Comparison of ENCODE assay signal across 8 cellular contexts in the genomic region with DNA sequence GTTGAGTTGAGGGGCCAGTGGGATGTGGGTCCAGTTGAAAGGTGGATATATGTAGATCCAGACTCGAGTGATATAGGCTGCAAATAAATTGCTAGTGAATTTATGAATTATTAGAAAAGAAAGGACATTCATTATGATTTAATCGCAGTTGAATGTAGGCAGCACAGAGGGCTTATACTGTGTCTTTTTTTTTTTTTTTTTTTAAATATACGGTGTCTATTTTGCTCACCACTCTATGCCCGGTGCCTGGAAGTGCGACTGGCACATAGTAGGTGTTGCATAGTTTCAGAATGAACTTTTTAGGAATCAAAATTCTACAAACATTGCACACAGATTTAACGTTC. TPM values are rescaled to one million over a fixed set of nuclear protein-coding genes. Genes with fewer than 3 reads are reported as not detected.
DNase-seq lines count a peak whose midpoint lies in the region; ATAC-seq and TF ChIP-seq lines count a peak whose summit lies in the region.

No MANE protein-coding gene starts in this region.

- ATAC-seq in GM18867 (IDR thresholded peaks at IDR 0.05; ENCODE audit: unreplicated experiment) (peak; percentile 2), IMR-90 (ENCODE audit: low read depth) (peak; percentile 4)
- no peak for ATAC-seq in natural killer cell treated with Interleukin-12 subunit alpha and Interleukin-12 subunit beta and Interleukin-15 and Interleukin-18, amount 100 ng/mL, for 72 hours

- no peaks in the 10 kb centered on the region for H3K36me3 Mint-ChIP-seq in natural killer cell treated with Interleukin-12 subunit alpha and Interleukin-12 subunit beta and Interleukin-15 and Interleukin-18, amount 100 ng/mL, for 72 hours

- peaks cover 0 to 5% of the 10 kb centered on the region in 2 experiments; a peak in 2 of 4 replicates for H3K79me1 ChIP-seq in IMR-90 (ENCODE audit: low read depth in 1 of 2, low read length in 2 of 2)

- H3K27ac ChIP-seq in IMR-90 (ENCODE audit: insufficient read depth, low read length), result peak overlapping the region; percentile 32; the same call in 1 of the 2 replicates
- H3K27ac ChIP-seq in dorsolateral prefrontal cortex, result peak overlapping the region; percentile 84 to 99 (median 96)

- no peak overlapping the region for H2BK20ac ChIP-seq in IMR-90 (ENCODE audit: low read depth, low read length)

- TF ChIP-seq RAD21 in IMR-90 (IDR thresholded peaks at IDR 0.05; ENCODE audit: low read length), result no peak

- H4K91ac ChIP-seq in IMR-90 (ENCODE audit: insufficient read depth, low read depth, low read length), result peak overlapping the region; percentile 65

- H3K4me3 ChIP-seq in IMR-90 (ENCODE audit: insufficient read depth, low read depth, low read length), result peak overlapping the region; percentile 64
- peak overlapping the region; percentile 59 to 97 (median 81) for H3K4me3 ChIP-seq in dorsolateral prefrontal cortex

- H2AFZ ChIP-seq in IMR-90 (replicated peaks; ENCODE audit: low read length, poor library complexity), result peak overlapping the region; percentile 99

- no peak overlapping the region for H2AK5ac ChIP-seq in IMR-90 (ENCODE audit: low read depth, low read length)

- H3K27ac Mint-ChIP-seq in natural killer cell treated with Interleukin-12 subunit alpha and Interleukin-12 subunit beta and Interleukin-15 and Interleukin-18, amount 100 ng/mL, for 72 hours, result peak overlapping the region; percentile 76 to 97

- H3K23ac ChIP-seq in IMR-90 (ENCODE audit: low read depth, low read length), result no peak overlapping the region

- H4K8ac ChIP-seq in IMR-90 (ENCODE audit: low read depth in 2 of 2, low read length in 2 of 2), result peak overlapping the region; percentile 95 to 97

- CTCF ChIA-PET in IMR-90 (lab: Yijun Ruan, JAX), result interaction anchor here (0.9 kb wide), 1 partner anchor 32 kb away, joined by 4 read pairs; no protein-coding TSS in a partner anchor

- in situ Hi-C loops in IMR-90 (cut with MboI; ENCODE audit: low sequenced_read_pairs), result loop anchor here (10.0 to 25.0 kb wide), 3 partner anchors 404 to 1029 kb away; a partner anchor contains a TSS

- H3K27me3 ChIP-seq in IMR-90 (ENCODE audit: control insufficient read depth, insufficient read depth, low read length) (no peaks in the 10 kb centered on the region), dorsolateral prefrontal cortex (no peaks in the 10 kb centered on the region)

- TF ChIP-seq POLR2A in IMR-90 (IDR thresholded peaks at IDR 0.05; ENCODE audit: low read depth, low read length), result no peak

- H3K14ac ChIP-seq in IMR-90 (replicated peaks; ENCODE audit: low read depth, low read length), result peak overlapping the region; percentile 73; the same call in 1 of the 2 replicates

- peak overlapping the region; percentile 2; the same call in 1 of the 2 replicates for H2BK120ac ChIP-seq in IMR-90 (ENCODE audit: low read depth, low read length)

- H2BK15ac ChIP-seq in IMR-90 (ENCODE audit: low read depth, low read length), result no peak overlapping the region

- peak overlapping the region; percentile 94 for H4K5ac ChIP-seq in IMR-90 (ENCODE audit: low read depth, low read length)

- peak overlapping the region; percentile 85 for H3K4me3 Mint-ChIP-seq in natural killer cell treated with Interleukin-12 subunit alpha and Interleukin-12 subunit beta and Interleukin-15 and Interleukin-18, amount 100 ng/mL, for 72 hours

- no peaks in the 10 kb centered on the region for H3K9me3 Mint-ChIP-seq in natural killer cell treated with Interleukin-12 subunit alpha and Interleukin-12 subunit beta and Interleukin-15 and Interleukin-18, amount 100 ng/mL, for 72 hours

- no peak overlapping the region for H2AK9ac ChIP-seq in IMR-90 (replicated peaks; ENCODE audit: low read depth, low read length, poor library complexity)

- H3K9ac ChIP-seq in IMR-90 (ENCODE audit: low read depth, low read length), result peak overlapping the region; percentile 70

- H3K27me3 Mint-ChIP-seq in natural killer cell treated with Interleukin-12 subunit alpha and Interleukin-12 subunit beta and Interleukin-15 and Interleukin-18, amount 100 ng/mL, for 72 hours, result no peaks in the 10 kb centered on the region

- H3K4me1 Mint-ChIP-seq in natural killer cell treated with Interleukin-12 subunit alpha and Interleukin-12 subunit beta and Interleukin-15 and Interleukin-18, amount 100 ng/mL, for 72 hours (ENCODE audit: low read depth in 2 of 2), result peaks cover 4 to 13% of the 10 kb centered on the region in 2 donors

- no CpG with 5 or more reads among the region's 6 CpGs for WGBS in IMR-90 (ENCODE audit: extremely low coverage in 2 of 2, insufficient read length in 1 of 2), 2 experiments

- H3K9me3 ChIP-seq in IMR-90 (ENCODE audit: control insufficient read depth, insufficient read depth, low read length), result no peaks in the 10 kb centered on the region

- H3K4me2 ChIP-seq in IMR-90 (ENCODE audit: low read depth, low read length), result peak overlapping the region; percentile 82

- TF ChIP-seq CTCF in IMR-90 (conservative IDR thresholded peaks at IDR 0.05; ENCODE audit: low read depth, low read length) (no peak), dorsolateral prefrontal cortex (IDR thresholded peaks at IDR 0.05 in 54 of 56, conservative IDR thresholded peaks at IDR 0.05 in 2 of 56; ENCODE audit: low read depth in 1 of 56, partially characterized antibody in 56 of 56) (no peak)

- no peak overlapping the region for H3K18ac ChIP-seq in IMR-90 (ENCODE audit: low read depth, low read length)

- no peak overlapping the region for H2BK5ac ChIP-seq in IMR-90 (ENCODE audit: low read depth, low read length, poor library complexity, severe bottlenecking)

- BruUV-seq in IMR-90 (replicated peaks; lab: Mats Ljungman, UMichigan), result no TSS peak

- no peaks in the 10 kb centered on the region for H3K36me3 ChIP-seq in IMR-90 (ENCODE audit: control insufficient read depth, insufficient read depth, low read length)

- DNase-seq in IMR-90, result no peak
- DNase-seq in dorsolateral prefrontal cortex, result no peak
- DNase-seq in natural killer cell treated with Interleukin-12 subunit alpha and Interleukin-12 subunit beta and Interleukin-15 and Interleukin-18, amount 100 ng/mL, for 72 hours (ENCODE audit: low spot score), result no peak
- DNase-seq in NCI-H774 (lab: John Stamatoyannopoulos, UW), result no peak
- no peak for DNase-seq in COLO668 (lab: John Stamatoyannopoulos, UW; ENCODE audit: unreplicated experiment)
- no peak for DNase-seq in MV-4-11 (lab: John Stamatoyannopoulos, UW)
- DNase-seq in COLO829 (ENCODE audit: low spot score), result no peak

- H3K4ac ChIP-seq in IMR-90 (ENCODE audit: low read depth, low read length), result peak overlapping the region; percentile 71

- intact Hi-C loops in IMR-90 (cut with micrococcal nuclease) (loop anchor here (1.0 to 10.0 kb wide), 6 partner anchors 301 to 1096 kb away; a partner anchor contains a TSS), dorsolateral prefrontal cortex (cut with DNase I) (loop anchor here (1.0 to 10.0 kb wide), 7 partner anchors 70 to 1096 kb away; a partner anchor contains a TSS)

- peaks cover 2% of the 10 kb centered on the region for H3K4me1 ChIP-seq in IMR-90 (ENCODE audit: control insufficient read depth, insufficient read depth, low read length)

- dilution Hi-C loops in IMR-90 (cut with HindIII; ENCODE audit: low sequenced_read_pairs, unreplicated experiment), result no loop called here

- POLR2A ChIA-PET in IMR-90 (lab: Charles Lee; ENCODE audit: unreplicated experiment), result no interaction called here

- no peaks in the 10 kb centered on the region; the same call in 1 of the 2 replicates for H3K9me1 ChIP-seq in IMR-90 (ENCODE audit: insufficient read depth, low read length)

- peak overlapping the region; percentile 64; the same call in 1 of the 2 replicates for H3K56ac ChIP-seq in IMR-90 (ENCODE audit: extremely low read depth, insufficient read depth, low read length)

- H4K20me1 ChIP-seq in IMR-90 (ENCODE audit: insufficient read depth, low read length), result no peaks in the 10 kb centered on the region

TF ChIP-seq in IMR-90, 13 proteins besides CTCF, POLR2A, EP300 and RAD21:
- TF ChIP-seq RCOR1 (IDR thresholded peaks at IDR 0.05; ENCODE audit: insufficient replicate concordance, low read length), result no peak
- TF ChIP-seq BHLHE40 (IDR thresholded peaks at IDR 0.05; ENCODE audit: low read depth, low read length), result no peak
- TF ChIP-seq MAFK (IDR thresholded peaks at IDR 0.05; ENCODE audit: low read depth, low read length), result no peak
- TF ChIP-seq SMC3 (IDR thresholded peaks at IDR 0.05; ENCODE audit: low read depth, low read length), result no peak
- TF ChIP-seq CEBPB (IDR thresholded peaks at IDR 0.05; ENCODE audit: low read depth, low read length), result no peak
- no peak for TF ChIP-seq FOS (IDR thresholded peaks at IDR 0.05; ENCODE audit: low read depth, low read length)
- no peak for TF ChIP-seq MAZ (IDR thresholded peaks at IDR 0.05; ENCODE audit: borderline replicate concordance, low read depth, low read length)
TF ChIP-seq in IMR-90: peak in this region for 0.

RNA-seq across cellular contexts. Expression of a gene that starts 0.8 kb away (rescaled TPM):
- 2.5 and 3.3 TPM in 2 replicates for total RNA-seq in IMR-90 (2012; rRNA removed)
- polyA plus RNA-seq in IMR-90 (2012; rRNA removed), result 0.99 and 1.2 TPM in 2 replicates
- 0.44 and 1.1 TPM in 2 replicates for polyA plus RNA-seq in IMR-90 (2012; cell fraction: cytosol; rRNA removed)
- 0.26 and 0.78 TPM in 2 replicates for polyA plus RNA-seq in IMR-90 (2012; cell fraction: nucleus; rRNA removed; ENCODE audit: low replicate concordance)
- total RNA-seq in dorsolateral prefrontal cortex, result 1 to 10 TPM; 1.6 to 8.4 (median 4.6) TPM
- under 1 TPM; 0.69 to 0.89 TPM for total RNA-seq in natural killer cell treated with Interleukin-12 subunit alpha and Interleukin-12 subunit beta and Interleukin-15 and Interleukin-18, amount 100 ng/mL, for 72 hours

Comparison
In these comparisons a context has a peak if more than half of its experiments do, and no peak if none do; other contexts are left out.
1. ATAC-seq: peak in GM18867 (single experiment) and IMR-90 (single experiment); none in natural killer cell treated with Interleukin-12 subunit alpha and Interleukin-12 subunit beta and Interleukin-15 and Interleukin-18, amount 100 ng/mL, for 72 hours (0 of 2).